In the genomic region with DNA sequence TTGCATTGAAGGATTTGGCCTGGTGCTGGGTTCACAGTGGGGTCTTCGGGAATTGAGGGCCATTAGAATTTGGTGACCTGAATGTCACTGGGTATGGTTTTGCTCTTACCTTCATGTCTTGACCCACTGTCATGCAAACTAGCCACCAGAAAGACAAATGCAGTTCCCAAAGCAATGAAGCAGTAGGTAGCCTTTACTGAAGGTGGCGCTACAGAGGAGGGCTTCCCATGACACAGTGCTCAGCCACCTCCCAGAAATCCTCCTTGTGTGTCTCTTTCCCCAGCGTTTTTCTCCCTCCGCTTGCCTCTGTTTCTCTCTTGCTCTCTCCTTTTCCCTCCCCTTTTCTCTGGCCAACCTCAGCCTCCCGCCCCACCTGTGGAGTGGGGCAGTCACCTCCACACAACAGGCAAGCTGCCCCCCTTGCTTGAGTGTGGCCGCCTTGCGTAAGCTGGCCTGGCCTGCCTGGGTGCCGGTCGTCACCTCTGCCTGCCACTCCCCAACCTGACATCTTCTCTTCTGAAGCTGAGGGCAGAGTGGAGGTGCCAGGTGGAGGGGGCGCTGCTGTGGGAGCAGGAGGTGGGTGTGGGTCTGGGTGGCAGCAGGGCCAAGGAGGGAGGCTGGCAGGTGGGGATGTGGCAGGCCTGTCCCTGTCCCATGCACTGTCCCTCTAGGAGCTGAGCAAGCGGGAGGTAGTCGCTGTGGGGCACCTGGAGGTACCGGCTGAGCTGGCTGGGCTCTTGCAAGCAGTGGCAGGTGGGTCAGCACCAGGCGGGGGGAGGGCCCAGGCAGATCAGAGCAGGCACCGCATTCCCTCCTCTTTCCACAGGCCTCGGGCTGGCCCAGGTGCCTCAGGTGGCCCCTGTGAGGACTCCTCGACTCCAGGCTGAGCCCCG, we compare ENCODE assay signal across 10 cellular contexts. TPM values are rescaled to one million over a fixed set of nuclear protein-coding genes. Genes with fewer than 3 reads are reported as not detected.
A peak's percentile ranks its signal among the peaks of the same experiment; 100 is the strongest.
DNase-seq lines count a peak whose midpoint lies in the region; ATAC-seq, FAIRE-seq and TF ChIP-seq lines count a peak whose summit lies in the region.
"Had no signal": no experiment of that assay in that cellular context is flagged by ENCODE, and none has a peak within 500 bp of the region (broad histone marks: within the 10 kb centered on the region; RNA-seq: fewer than 3 reads in every experiment).

No MANE protein-coding gene starts in this region.

- no peak overlapping the region for H2AFZ ChIP-seq in OCI-LY1 (ENCODE audit: low read length)

- H3K9ac ChIP-seq in OCI-LY1 (ENCODE audit: low read length): no peak overlapping the region

- POLR2A ChIA-PET in A549 (lab: Yijun Ruan, JAX): no interaction called here

- no peaks in the 10 kb centered on the region; the same call in 1 of the 2 replicates for H3K27me3 ChIP-seq in OCI-LY1 (ENCODE audit: insufficient read depth, low read length)

- no peaks in the 10 kb centered on the region for H3K79me2 ChIP-seq in OCI-LY1 (ENCODE audit: insufficient read depth, low read length)

- intact Hi-C loops in lower leg skin (cut with DNase I; ENCODE audit: low total_unique reads): no loop called here

- H3K4me1 ChIP-seq in A549 (no peaks in the 10 kb centered on the region), OCI-LY1 (ENCODE audit: insufficient read depth, low read length, severe bottlenecking) (no peaks in the 10 kb centered on the region)

- TF ChIP-seq RAD21 in A549 (conservative IDR thresholded peaks at IDR 0.05 in 1 of 2, IDR thresholded peaks at IDR 0.05 in 1 of 2): no peak

- H3F3A ChIP-seq in OCI-LY1 (ENCODE audit: insufficient read depth, low read length): no peaks in the 10 kb centered on the region

- H3K27ac ChIP-seq in A549: no peak overlapping the region
- H3K27ac ChIP-seq in OCI-LY1 (ENCODE audit: low read depth, low read length, poor library complexity, severe bottlenecking): no peak overlapping the region

- TF ChIP-seq POLR2A in A549 (IDR thresholded peaks at IDR 0.05; ENCODE audit: low read length): no peak
- TF ChIP-seq POLR2A in GM12891 (IDR thresholded peaks at IDR 0.05; ENCODE audit: low read depth, low read length): no peak
- no peak for TF ChIP-seq POLR2A in lower leg skin (IDR thresholded peaks at IDR 0.05)

- 64% methylated on average over 18 of the region's 18 CpGs for whole genome bisulfite sequencing in A549 (ENCODE audit: missing lambda C conversion rate)
- 61 to 74% methylated on average over 18 of the region's 18 CpGs for WGBS in lower leg skin, 2 donors

- peak; percentile 40 to 56 for DNase-seq in A549 (ENCODE audit: low read depth in 1 of 2, low spot score in 1 of 2)
- no peak for DNase-seq in GM10266 (ENCODE audit: extremely low spot score)
- peak; percentile 30 for DNase-seq in fibroblast of pulmonary artery (ENCODE audit: low read depth)
- no peak for DNase-seq in GM12891 (ENCODE audit: insufficient read length, low spot score)
- no peak for DNase-seq in NOMO-1 treated with dmso at 0.1 percent for 144 hours (lab: John Stamatoyannopoulos, UW; ENCODE audit: unreplicated experiment)
- DNase-seq in lower leg skin (ENCODE audit: low spot score in 2 of 2): no peak
- DNase-seq in AG08395 (ENCODE audit: low spot score): no peak
- DNase-seq: NCI-H1092 treated with DMSO at 0.1 percent for 48 hours; stimulated activated CD4-positive, alpha-beta T cell treated with anti-CD3 and anti-CD28 coated beads, Interleukin-4, amount 100 ng/mL, for 4 hours had no signal

- H3K4me3 ChIP-seq in A549 (no peak overlapping the region), OCI-LY1 (ENCODE audit: low read depth, low read length, poor library complexity, severe bottlenecking) (no peak overlapping the region), fibroblast of pulmonary artery (replicated peaks; ENCODE audit: low read depth, low read length) (no peak overlapping the region), lower leg skin (ENCODE audit: low read depth, poor library complexity, severe bottlenecking) (no peak overlapping the region)

- TF ChIP-seq EP300 in A549 (IDR thresholded peaks at IDR 0.05): no peak

- CTCF ChIA-PET in A549 (lab: Yijun Ruan, JAX): interaction anchor here (0.8 to 6.5 kb wide), 14 partner anchors 10 to 105 kb away, joined by 4 to 67 read pairs (median 6); partner anchors contain the start of gene ALKBH5

- H3K4me2 ChIP-seq in A549 (no peak overlapping the region), OCI-LY1 (ENCODE audit: low read length) (no peak overlapping the region)

- no peaks in the 10 kb centered on the region for H3K9me3 ChIP-seq in A549
- H3K9me3 ChIP-seq in OCI-LY1 (ENCODE audit: low read length): no peaks in the 10 kb centered on the region

- FAIRE-seq in A549 (lab: Jason Lieb, UNC) (no peak), GM12891 (lab: Jason Lieb, UNC) (no peak)

- H3K36me3 ChIP-seq in OCI-LY1 (ENCODE audit: insufficient read depth, low read length): no peaks in the 10 kb centered on the region

- ATAC-seq in A549: peak in 1 of 2 experiments; percentile 56; a peak in 3 of 6 replicates

- peak; percentile 19; the same call in 1 of the 3 replicates for TF ChIP-seq CTCF in A549 (IDR thresholded peaks at IDR 0.05)
- TF ChIP-seq CTCF in GM10266 (IDR thresholded peaks at IDR 0.05; ENCODE audit: control insufficient read depth, insufficient read depth, low read depth, missing control alignments): peak; percentile 50
- peak; percentile 54 for TF ChIP-seq CTCF in OCI-LY1 (IDR thresholded peaks at IDR 0.05; ENCODE audit: low read length)
- TF ChIP-seq CTCF in fibroblast of pulmonary artery (IDR thresholded peaks at IDR 0.05; ENCODE audit: low read length, missing control alignments): peak; percentile 41
- no peak for TF ChIP-seq CTCF in lower leg skin (IDR thresholded peaks at IDR 0.05)

- no peaks in the 10 kb centered on the region for H4K20me1 ChIP-seq in OCI-LY1 (ENCODE audit: insufficient read depth, low read length)

- no peaks in the 10 kb centered on the region for H3K9me2 ChIP-seq in OCI-LY1 (ENCODE audit: low read depth, low read length)

TF ChIP-seq in A549, 52 proteins besides CTCF, POLR2A, EP300 and RAD21 (continues in another document):
- no peak for TF ChIP-seq HOXB13 (CRISPR knock-in tag; IDR thresholded peaks at IDR 0.05; ENCODE audit: low read depth)
- TF ChIP-seq TP53 (CRISPR knock-in tag; IDR thresholded peaks at IDR 0.05): no peak
- TF ChIP-seq NR3C1 (IDR thresholded peaks at IDR 0.05): no peak
- TF ChIP-seq PHF8 (IDR thresholded peaks at IDR 0.05; ENCODE audit: borderline replicate concordance, low read depth): no peak
- TF ChIP-seq ZSCAN20 (CRISPR knock-in tag; IDR thresholded peaks at IDR 0.05): no peak
- TF ChIP-seq HEYL (CRISPR knock-in tag; IDR thresholded peaks at IDR 0.05): no peak
- TF ChIP-seq CEBPB (IDR thresholded peaks at IDR 0.05): no peak
- TF ChIP-seq ELK1 (IDR thresholded peaks at IDR 0.05; ENCODE audit: low read depth, low read length): no peak

TF ChIP-seq in GM12891, 5 proteins besides CTCF, POLR2A, EP300 and RAD21:
- TF ChIP-seq SPI1 (IDR thresholded peaks at IDR 0.05; ENCODE audit: low read depth, low read length): no peak

RNA-seq across cellular contexts. Expression of gene MYO15A, which starts 34.7 kb away (rescaled TPM):
- polyA plus RNA-seq in A549 (2011; rRNA removed) (0.22 and 0.24 TPM in 2 replicates), A549 (2017; fragmentation: RNase III; extraction: RNeasy Plus Mini Kit Qiagen cat#74134 plus additional on column Dnase treatment) (0.07 to 0.36 TPM (median 0.26 TPM) in 3 replicates)
- 0.21 and 0.26 TPM in 2 replicates for polyA plus RNA-seq in A549 (2012; cell fraction: cytosol; rRNA removed)
- polyA plus RNA-seq in A549 (2012; cell fraction: nucleus; rRNA removed): 0.91 and 1.1 TPM in 2 replicates
- 0.19 and 0.25 TPM in 2 replicates for polyA minus RNA-seq in A549 (2011; rRNA and poly(A)+ RNA removed)
- 1.2 TPM for polyA plus RNA-seq in GM12891 (2012; ENCODE audit: low read depth, missing spikeins)
- total RNA-seq in lower leg skin: under 1 TPM; 0.30 to 0.68 (median 0.50) TPM

RNA-seq across cellular contexts. Expression of gene ALKBH5, which starts 40.3 kb away (rescaled TPM):
- polyA plus RNA-seq in A549 (2011; rRNA removed) (99.2 and 105 TPM in 2 replicates), A549 (2017; fragmentation: RNase III; extraction: RNeasy Plus Mini Kit Qiagen cat#74134 plus additional on column Dnase treatment) (52.5 to 57.9 TPM (median 54.2 TPM) in 3 replicates)
- polyA plus RNA-seq in A549 (2012; cell fraction: cytosol; rRNA removed): 69.5 and 90.7 TPM in 2 replicates
- polyA plus RNA-seq in A549 (2012; cell fraction: nucleus; rRNA removed): 47.9 and 50.7 TPM in 2 replicates
- 158 and 192 TPM in 2 replicates for polyA minus RNA-seq in A549 (2011; rRNA and poly(A)+ RNA removed)
- 38.6 TPM for polyA plus RNA-seq in GM12891 (2012; ENCODE audit: low read depth, missing spikeins)
- 10 to 100 TPM; 56.0 to 87.2 (median 76.4) TPM for total RNA-seq in lower leg skin

RNA-seq across cellular contexts. Expression of gene DRG2, which starts 55.5 kb away (rescaled TPM):
- polyA plus RNA-seq in A549 (2011; rRNA removed): 41.9 and 44.6 TPM in 2 replicates
- 49.7 and 55.9 TPM in 2 replicates for polyA plus RNA-seq in A549 (2012; cell fraction: cytosol; rRNA removed)
- polyA plus RNA-seq in A549 (2012; cell fraction: nucleus; rRNA removed): 114 and 125 TPM in 2 replicates
- 48.2 to 51.9 TPM (median 48.3 TPM) in 3 replicates for polyA plus RNA-seq in A549 (2017; fragmentation: RNase III; extraction: RNeasy Plus Mini Kit Qiagen cat#74134 plus additional on column Dnase treatment)
- 73.2 and 77.2 TPM in 2 replicates for polyA minus RNA-seq in A549 (2011; rRNA and poly(A)+ RNA removed)
- polyA plus RNA-seq in GM12891 (2012; ENCODE audit: low read depth, missing spikeins): 30.3 TPM
- total RNA-seq in lower leg skin: 10 to 100 TPM; 33.5 to 44.5 (median 37.4) TPM

Comparison
In these comparisons a context has a peak if more than half of its experiments do, and no peak if none do; other contexts are left out.
1. DNase-seq: peak in A549 (2 of 2) and fibroblast of pulmonary artery (single experiment); none in GM10266 (single experiment), GM12891 (single experiment), NOMO-1 treated with dmso at 0.1 percent for 144 hours (single experiment), lower leg skin (0 of 2) and AG08395 (single experiment).
2. CTCF ChIP-seq: peak in A549 (single experiment), GM10266 (single experiment), OCI-LY1 (single experiment) and fibroblast of pulmonary artery (single experiment); none in lower leg skin (0 of 3).